ENCODE assay signal across 12 cellular contexts in the genomic region with DNA sequence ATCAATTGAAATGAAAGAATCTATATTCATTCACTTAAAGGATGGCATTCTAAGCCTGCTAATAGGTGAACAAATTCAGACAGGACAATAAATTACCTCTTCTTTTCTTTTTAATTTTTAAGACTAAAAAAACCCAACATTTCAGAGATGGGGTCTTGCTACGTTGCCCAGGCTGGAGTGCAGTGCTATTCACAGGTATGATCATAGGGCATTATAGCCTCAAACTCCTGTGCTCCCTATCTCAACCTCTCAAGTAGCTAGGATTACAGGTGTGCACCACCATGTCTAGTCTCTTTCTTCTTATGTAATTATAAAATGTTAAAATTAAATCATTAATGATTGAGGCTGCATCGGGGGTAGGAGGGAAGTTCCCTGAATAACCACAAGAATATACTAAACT. TPM values are rescaled to one million over a fixed set of nuclear protein-coding genes. Genes with fewer than 3 reads are reported as not detected.
"Had no signal": no experiment of that assay in that cellular context is flagged by ENCODE, and none has a peak within 500 bp of the region (broad histone marks: within the 10 kb centered on the region; RNA-seq: fewer than 3 reads in every experiment).

No MANE protein-coding gene starts in this region.

- ATAC-seq: GM23338, HCT116 had no signal

- H3K4me2 ChIP-seq: GM23338 had no signal

- H3K36me3 ChIP-seq: HAP-1 had no signal

- H3K4me3 ChIP-seq: GM23248, GM23338, HAP-1 had no signal

- H2AFZ ChIP-seq: GM23248, GM23338 had no signal

- H3K4me1 ChIP-seq: HAP-1 had no signal

- FAIRE-seq: H1, H54 had no signal

- DNase-seq: GM23248, GOT3, H7, H9, HCEC 1CT, HFFc6 had no signal

- H3K9ac ChIP-seq: GM23248 had no signal

- H3K27ac ChIP-seq: GM23248 had no signal

- H3K9me3 ChIP-seq: HAP-1 had no signal

RNA-seq across cellular contexts. Expression of gene HPGDS, which starts 56.6 kb away (rescaled TPM):
- total RNA-seq: GM23248, GM23338, H1, H4, H9, HFFc6 had no signal
- polyA plus RNA-seq: GM23248, GM23338, H1 had no signal
